In genomic region chr13:31201341-31202024, GRCh38 we compare ENCODE assay signal across 8 cellular contexts. TPM values are rescaled to one million over a fixed set of nuclear protein-coding genes. Genes with fewer than 3 reads are reported as not detected.
DNase-seq lines count a peak whose midpoint lies in the region; ATAC-seq and TF ChIP-seq lines count a peak whose summit lies in the region.

No MANE protein-coding gene starts in this region.

- intact Hi-C loops in sigmoid colon (cut with DNase I): loop anchor here (10.0 kb wide), 1 partner anchor 223 kb away; no protein-coding TSS in a partner anchor

- H3K9ac ChIP-seq in SK-N-MC (ENCODE audit: insufficient read length): peak overlapping the region; percentile 76

- H3K27ac ChIP-seq in SK-N-MC (peak overlapping the region; percentile 66; the same call in 1 of the 2 replicates), sigmoid colon (peak overlapping the region; percentile 91 to 99 (median 96))

- no peaks in the 10 kb centered on the region for H3K27me3 ChIP-seq in HAP-1 (ENCODE audit: low read depth)
- no peaks in the 10 kb centered on the region for H3K27me3 ChIP-seq in sigmoid colon

- WGBS in sigmoid colon, 2 donors: 39 to 59% methylated on average over 7 of the region's 7 CpGs

- DNase-seq in HAP-1 (ENCODE audit: low spot score in 2 of 2) (peak in 1 of 2 experiments; percentile 15), SK-N-MC (ENCODE audit: low read depth, low spot score) (peak; percentile 55), fibroblast of villous mesenchyme (ENCODE audit: low read depth) (peak; percentile 28), sigmoid colon (no peak), NCI-H1048 (lab: John Stamatoyannopoulos, UW) (no peak)

- TF ChIP-seq POLR2A in sigmoid colon (IDR thresholded peaks at IDR 0.05): no peak

- ATAC-seq in HG03280 (IDR thresholded peaks at IDR 0.05; ENCODE audit: unreplicated experiment): no peak
- ATAC-seq in HG02763 (IDR thresholded peaks at IDR 0.05; ENCODE audit: unreplicated experiment): no peak
- ATAC-seq in HG02973 (IDR thresholded peaks at IDR 0.05; ENCODE audit: unreplicated experiment): no peak

- H3K4me3 ChIP-seq in HAP-1 (peak overlapping the region; percentile 51), SK-N-MC (peak overlapping the region; percentile 88), fibroblast of villous mesenchyme (ENCODE audit: low read depth, low read length) (peak overlapping the region; percentile 69), sigmoid colon (peak overlapping the region; percentile 57 to 88 (median 80))

- H3K36me3 ChIP-seq in HAP-1 (replicated peaks) (no peaks in the 10 kb centered on the region), SK-N-MC (ENCODE audit: insufficient read depth, low read length) (no peaks in the 10 kb centered on the region), sigmoid colon (no peaks in the 10 kb centered on the region)

- no peak for TF ChIP-seq EP300 in sigmoid colon (IDR thresholded peaks at IDR 0.05)

- TF ChIP-seq CTCF in fibroblast of villous mesenchyme (IDR thresholded peaks at IDR 0.05; ENCODE audit: insufficient read depth, low read depth, low read length) (no peak), sigmoid colon (IDR thresholded peaks at IDR 0.05) (no peak)

- H3K4me1 ChIP-seq in HAP-1 (peaks cover 6% of the 10 kb centered on the region), sigmoid colon (peaks cover 0 to 16% (median 10%) of the 10 kb centered on the region in 4 donors)

- in situ Hi-C loops in HAP-1 (cut with MboI; ENCODE audit: low sequenced_read_pairs): no loop called here

- no peaks in the 10 kb centered on the region for H3K9me3 ChIP-seq in HAP-1
- H3K9me3 ChIP-seq in SK-N-MC (ENCODE audit: low read depth, low read length): no peaks in the 10 kb centered on the region
- H3K9me3 ChIP-seq in sigmoid colon: no peaks in the 10 kb centered on the region

RNA-seq across cellular contexts. Expression of gene B3GLCT, which starts 1.7 kb away (rescaled TPM):
- total RNA-seq in fibroblast of villous mesenchyme (12.2 and 16.0 TPM in 2 replicates), sigmoid colon (1 to 10 TPM; 5.8 to 7.5 (median 6.8) TPM)
- polyA plus RNA-seq in sigmoid colon: 1 to 10 TPM in 2 of 3 donors, under 1 TPM in 1; 0.60 to 1.9 (median 1.2) TPM

RNA-seq across cellular contexts. Expression of gene HSPH1, which starts 39.8 kb away (rescaled TPM):
- total RNA-seq in fibroblast of villous mesenchyme: 42.2 and 70.8 TPM in 2 replicates
- total RNA-seq in sigmoid colon: 10 to 100 TPM; 30.7 to 41.5 (median 33.7) TPM
- polyA plus RNA-seq in sigmoid colon: 10 to 100 TPM; 12.0 to 26.1 (median 15.5) TPM

Comparison
In these comparisons a context has a peak if more than half of its experiments do, and no peak if none do; other contexts are left out.
1. DNase-seq: peak in SK-N-MC (single experiment) and fibroblast of villous mesenchyme (single experiment); none in sigmoid colon (single experiment) and NCI-H1048 (single experiment).
2. Peak in every context shown above with its lines, with median percentiles within 50 percentile points of each other: H3K4me3 ChIP-seq.